ENCODE assay signal across 12 cellular contexts in genomic region chrY:21240206-21240605, GRCh38.
DNase-seq lines count a peak whose midpoint lies in the region; ATAC-seq and TF ChIP-seq lines count a peak whose summit lies in the region.
"Had no signal": no experiment of that assay in that cellular context is flagged by ENCODE, and none has a peak within 500 bp of the region (broad histone marks: within the 10 kb centered on the region; RNA-seq: fewer than 3 reads in every experiment).

No MANE protein-coding gene starts in this region.

- H3K27me3 Mint-ChIP-seq in CD4-positive, alpha-beta T cell, result no peaks in the 10 kb centered on the region
- no peaks in the 10 kb centered on the region for H3K27me3 Mint-ChIP-seq in activated naive CD4-positive, alpha-beta T cell treated with anti-CD3 and anti-CD28 coated beads, Interleukin-2, amount 50 U/mL, for 24 hours
- H3K27me3 Mint-ChIP-seq: T-cell had no signal

- H3K4me3 ChIP-seq in ascending aorta, result no peak overlapping the region

- no peaks in the 10 kb centered on the region for H3K9me3 ChIP-seq in CD4-positive, alpha-beta T cell (ENCODE audit: control insufficient read depth, low read length)
- no peaks in the 10 kb centered on the region for H3K9me3 ChIP-seq in ascending aorta

- no peaks in the 10 kb centered on the region for H3K27me3 ChIP-seq in CD4-positive, alpha-beta T cell (ENCODE audit: control insufficient read depth, insufficient read depth, low read length)
- H3K27me3 ChIP-seq in ascending aorta, result no peaks in the 10 kb centered on the region

- in situ Hi-C loops in ACHN (cut with HindIII; ENCODE audit: low pct_ligation_motif_present, low pct_unique_long_range_greater_than_20kb, low sequenced_read_pairs), result no loop called here

- peak in 4 of 10 experiments; percentile 9 to 42 (median 27) for DNase-seq in CD4-positive, alpha-beta T cell
- no peak for DNase-seq in hepatic stellate cell (ENCODE audit: low spot score)
- no peak for DNase-seq in ACHN
- DNase-seq in ascending aorta (ENCODE audit: low spot score in 2 of 2), result no peak
- DNase-seq: H7, IMR-90, NCI-H446 had no signal

- ATAC-seq in CD4-positive, alpha-beta T cell (ENCODE audit: poor library complexity), result peak; percentile 92
- ATAC-seq in GM21381 (IDR thresholded peaks at IDR 0.05; ENCODE audit: unreplicated experiment), result peak; percentile 97
- ATAC-seq in HG03571 (IDR thresholded peaks at IDR 0.05; ENCODE audit: unreplicated experiment), result peak; percentile 92
- ATAC-seq in HG02885 (IDR thresholded peaks at IDR 0.05; ENCODE audit: poor library complexity, unreplicated experiment), result no peak

- no peaks in the 10 kb centered on the region for H3K9me3 Mint-ChIP-seq in CD4-positive, alpha-beta T cell
- no peaks in the 10 kb centered on the region for H3K9me3 Mint-ChIP-seq in activated naive CD4-positive, alpha-beta T cell treated with anti-CD3 and anti-CD28 coated beads, Interleukin-2, amount 50 U/mL, for 24 hours
- H3K9me3 Mint-ChIP-seq: T-cell had no signal

- peaks cover 58% of the 10 kb centered on the region for H3K4me1 Mint-ChIP-seq in CD4-positive, alpha-beta T cell (ENCODE audit: low read depth)
- peaks cover 69% of the 10 kb centered on the region for H3K4me1 Mint-ChIP-seq in activated naive CD4-positive, alpha-beta T cell treated with anti-CD3 and anti-CD28 coated beads, Interleukin-2, amount 50 U/mL, for 24 hours

- no peaks in the 10 kb centered on the region for H3K36me3 ChIP-seq in ascending aorta

- CTCF ChIA-PET in CD4-positive, alpha-beta T cell (lab: Charles Lee), result no interaction called here

- POLR2A ChIA-PET in CD4-positive, alpha-beta T cell (lab: Charles Lee), result interaction anchor here (0.6 to 3.4 kb wide), 8 partner anchors 9 to 103 kb away, joined by 3 to 18 read pairs (median 6); no protein-coding TSS in a partner anchor

- H3K27ac ChIP-seq in CD4-positive, alpha-beta T cell (ENCODE audit: low read depth, low read length), result peak overlapping the region; percentile 41
- no peak overlapping the region for H3K27ac ChIP-seq in ascending aorta

- H3K36me3 Mint-ChIP-seq in CD4-positive, alpha-beta T cell (ENCODE audit: low read depth), result peaks cover 35% of the 10 kb centered on the region
- peaks cover 10% of the 10 kb centered on the region for H3K36me3 Mint-ChIP-seq in activated naive CD4-positive, alpha-beta T cell treated with anti-CD3 and anti-CD28 coated beads, Interleukin-2, amount 50 U/mL, for 24 hours

- intact Hi-C loops in CD4-positive, alpha-beta T cell (cut with DNase I, micrococcal nuclease), result loop anchor here in 1 of 2 experiments (2.0 kb wide), 1 partner anchor 15 kb away; no protein-coding TSS in a partner anchor
- intact Hi-C loops in ascending aorta (cut with DNase I), result no loop called here

- H3K27ac Mint-ChIP-seq in CD4-positive, alpha-beta T cell, result peak overlapping the region; percentile 87
- H3K27ac Mint-ChIP-seq in activated naive CD4-positive, alpha-beta T cell treated with anti-CD3 and anti-CD28 coated beads, Interleukin-2, amount 50 U/mL, for 24 hours, result peak overlapping the region; percentile 94

- no peak for TF ChIP-seq CTCF in CD4-positive, alpha-beta T cell (IDR thresholded peaks at IDR 0.05)
- TF ChIP-seq CTCF in ascending aorta (IDR thresholded peaks at IDR 0.05), result no peak

- no peaks in the 10 kb centered on the region for H3K4me1 ChIP-seq in ascending aorta

- H3K4me3 Mint-ChIP-seq in CD4-positive, alpha-beta T cell, result peak overlapping the region; percentile 47
- H3K4me3 Mint-ChIP-seq in activated naive CD4-positive, alpha-beta T cell treated with anti-CD3 and anti-CD28 coated beads, Interleukin-2, amount 50 U/mL, for 24 hours, result peak overlapping the region; percentile 38
